In genomic region chr1:202466340-202466739, GRCh38 we compare ENCODE assay signal across 7 cellular contexts.
A peak's percentile ranks its signal among the peaks of the same experiment; 100 is the strongest.
DNase-seq lines count a peak whose midpoint lies in the region; ATAC-seq, FAIRE-seq and TF ChIP-seq lines count a peak whose summit lies in the region.
"Not testable (repeated sequence)": the region's sequence is repeated elsewhere in the genome, so short reads cannot be mapped to it uniquely, and the experiment has no call there.

No MANE protein-coding gene starts in this region.

- H3K27ac Mint-ChIP-seq in HFFc6, result not testable (repeated sequence)
- H3K27ac Mint-ChIP-seq in endodermal cell (peak overlapping the region; percentile 6), progenitor cell of endocrine pancreas (peak overlapping the region; percentile 34)

- not testable (repeated sequence) for H3K9me3 ChIP-seq in endodermal cell (ENCODE audit: control insufficient read depth, low read length); heart right ventricle; right lobe of liver

- peak; percentile 26 for FAIRE-seq in TTC549 (lab: Jason Lieb, UNC)

- H3K9me3 Mint-ChIP-seq in HFFc6; endodermal cell; progenitor cell of endocrine pancreas (ENCODE audit: low read depth): not testable (repeated sequence)

- TF ChIP-seq CTCF in HFFc6 (IDR thresholded peaks at IDR 0.05); endodermal cell (conservative IDR thresholded peaks at IDR 0.05); heart right ventricle (IDR thresholded peaks at IDR 0.05); right lobe of liver (IDR thresholded peaks at IDR 0.05); progenitor cell of endocrine pancreas (IDR thresholded peaks at IDR 0.05; ENCODE audit: unreplicated experiment): not testable (repeated sequence)

- TF ChIP-seq POLR2A in right lobe of liver (IDR thresholded peaks at IDR 0.05), result not testable (repeated sequence)

- H3K36me3 Mint-ChIP-seq in HFFc6 (ENCODE audit: low read depth); endodermal cell (ENCODE audit: low read depth); progenitor cell of endocrine pancreas (ENCODE audit: insufficient read depth): not testable (repeated sequence)

- H3K4me3 Mint-ChIP-seq in HFFc6 (peak overlapping the region; percentile 6; the same call in 1 of the 2 replicates), progenitor cell of endocrine pancreas (ENCODE audit: low read depth) (peak overlapping the region; percentile 5)
- not testable (repeated sequence) for H3K4me3 Mint-ChIP-seq in endodermal cell

- not testable (repeated sequence) for H3K27me3 ChIP-seq in endodermal cell (ENCODE audit: control insufficient read depth, insufficient read depth, low read length, poor library complexity, severe bottlenecking); right lobe of liver
- peaks cover 0 to 47% (median 0%) of the 10 kb centered on the region in 7 donors for H3K27me3 ChIP-seq in heart right ventricle

- not testable (repeated sequence) for H3K27ac ChIP-seq in endodermal cell (ENCODE audit: low read depth, low read length)
- H3K27ac ChIP-seq in heart right ventricle (peak overlapping the region in 5 of 10 donors; percentile 73 to 88 (median 84)), right lobe of liver (peak overlapping the region in 2 of 3 donors; percentile 71 to 91)

- not testable (repeated sequence) for H3K27me3 Mint-ChIP-seq in HFFc6 (ENCODE audit: insufficient read depth); endodermal cell (ENCODE audit: insufficient read depth); progenitor cell of endocrine pancreas

- not testable (repeated sequence) for H3K4me1 ChIP-seq in endodermal cell (ENCODE audit: control insufficient read depth, insufficient read depth, low read length)
- H3K4me1 ChIP-seq in heart right ventricle (peaks cover 0 to 33% (median 12%) of the 10 kb centered on the region in 9 donors), right lobe of liver (peaks cover 0 to 20% (median 6%) of the 10 kb centered on the region in 4 donors)

- H3K9ac ChIP-seq in endodermal cell (ENCODE audit: extremely low read depth, low read length, poor library complexity, severe bottlenecking), result not testable (repeated sequence)

- H3K4me3 ChIP-seq in endodermal cell (ENCODE audit: low read length); right lobe of liver: not testable (repeated sequence)
- peak overlapping the region in 8 of 10 donors; percentile 7 to 52 (median 41) for H3K4me3 ChIP-seq in heart right ventricle

- peak; percentile 18 for DNase-seq in Caki2 (ENCODE audit: low read depth)
- not testable (repeated sequence) for DNase-seq in HFFc6; endodermal cell; heart right ventricle; right lobe of liver; progenitor cell of endocrine pancreas (ENCODE audit: low spot score, unreplicated experiment)

- in situ Hi-C loops in Caki2 (cut with HindIII; ENCODE audit: low pct_unique_long_range_greater_than_20kb, low sequenced_read_pairs), result not testable (repeated sequence)

- H3K4me1 Mint-ChIP-seq in HFFc6 (ENCODE audit: low read depth), result peaks cover 28% of the 10 kb centered on the region
- peaks cover 25% of the 10 kb centered on the region for H3K4me1 Mint-ChIP-seq in endodermal cell
- peaks cover 43% of the 10 kb centered on the region for H3K4me1 Mint-ChIP-seq in progenitor cell of endocrine pancreas (ENCODE audit: low read depth)

- intact Hi-C loops in heart right ventricle (cut with DNase I), result loop anchor here in 9 of 10 donors (10.0 kb wide), 5 partner anchors 122 to 258 kb away; partner anchors contain the start of genes SYT2 (in 6 of the 9), PPP1R12B (in 4 of the 9) and UBE2T (in 4 of the 9)
- intact Hi-C loops in right lobe of liver (cut with DNase I), result not testable (repeated sequence)

- not testable (repeated sequence) for ATAC-seq in heart right ventricle
- ATAC-seq in right lobe of liver, result peak in 1 of 4 donors; percentile 25

- H3K36me3 ChIP-seq in endodermal cell (ENCODE audit: control insufficient read depth, insufficient read depth, low read length); heart right ventricle; right lobe of liver: not testable (repeated sequence)
